Comparison of ENCODE assay signal across 22 cellular contexts in genomic region chr4:113602829-113603228, GRCh38.
A peak's percentile ranks its signal among the peaks of the same experiment; 100 is the strongest.
DNase-seq lines count a peak whose midpoint lies in the region; ATAC-seq and TF ChIP-seq lines count a peak whose summit lies in the region.
"Had no signal": no experiment of that assay in that cellular context is flagged by ENCODE, and none has a peak within 500 bp of the region (broad histone marks: within the 10 kb centered on the region; RNA-seq: fewer than 3 reads in every experiment).

No MANE protein-coding gene starts in this region.

- H3K14ac ChIP-seq in H9 (ENCODE audit: insufficient read depth, low read length) = no peak overlapping the region
- H3K14ac ChIP-seq in mesenchymal stem cell (ENCODE audit: low read length in 2 of 2) = no peak overlapping the region

- H2BK20ac ChIP-seq in H9 (ENCODE audit: low read depth, low read length, poor library complexity, severe bottlenecking) = no peak overlapping the region

- peak overlapping the region in 8 of 11 experiments; percentile 30 to 63 (median 50); a peak in 14 of 22 replicates for H3K4me2 ChIP-seq in BLaER1 treated with 17β-estradiol and CSF1 and Interleukin-3, amounts not matched to agents 10 nM and 100 nM
- H3K4me2 ChIP-seq in H9 (ENCODE audit: insufficient read depth, insufficient read length, low read length) (no peak overlapping the region), mesenchymal stem cell (ENCODE audit: low read length, poor library complexity, severe bottlenecking) (no peak overlapping the region)
- H3K4me2 ChIP-seq: KMS-11 had no signal

- no peaks in the 10 kb centered on the region for H3K27me3 ChIP-seq in BLaER1 treated with 17β-estradiol and CSF1 and Interleukin-3, amounts not matched to agents 10 nM and 100 nM
- H3K27me3 ChIP-seq in H9 (ENCODE audit: insufficient read depth, low read length) (no peaks in the 10 kb centered on the region), mesenchymal stem cell (ENCODE audit: control insufficient read depth in 1 of 2, insufficient read depth in 1 of 2, low read length in 2 of 2) (no peaks in the 10 kb centered on the region)
- H3K27me3 ChIP-seq: BE2C, MG63, Peyer's patch had no signal

- H3K23me2 ChIP-seq in H9 (ENCODE audit: insufficient read length, low read depth, low read length, poor library complexity, severe bottlenecking) = no peaks in the 10 kb centered on the region

- H3T11ph ChIP-seq in H9 (ENCODE audit: low read length) = no peak overlapping the region

- no peaks in the 10 kb centered on the region; a peak in 2 of 5 replicates for H3K9me3 Mint-ChIP-seq in H9

- H3K36me3 ChIP-seq in BLaER1 treated with 17β-estradiol and CSF1 and Interleukin-3, amounts not matched to agents 10 nM and 100 nM = peaks cover 25 to 76% (median 56%) of the 10 kb centered on the region in 11 experiments; a peak in 20 of 22 replicates
- H3K36me3 ChIP-seq in mesenchymal stem cell (ENCODE audit: control insufficient read depth in 1 of 2, insufficient read depth in 2 of 2, low read depth in 1 of 2, low read length in 2 of 2) = peaks cover 5 to 76% of the 10 kb centered on the region in 2 experiments
- H3K36me3 ChIP-seq: BE2C, MG63, Peyer's patch had no signal

- peaks cover 0 to 4% (median 0%) of the 10 kb centered on the region in 3 experiments; a peak in 1 of 7 replicates for H3K36me3 Mint-ChIP-seq in H9 (ENCODE audit: insufficient read depth in 1 of 3, low read depth in 3 of 3)

- H3K79me2 ChIP-seq in H9 (ENCODE audit: insufficient read depth, low read length) = no peaks in the 10 kb centered on the region

- no peak overlapping the region for H3K4ac ChIP-seq in H9 (ENCODE audit: low read depth, low read length)
- H3K4ac ChIP-seq in mesenchymal stem cell (ENCODE audit: low read depth in 1 of 2, low read length in 2 of 2) = no peak overlapping the region

- H4K20me1 ChIP-seq in BLaER1 treated with 17β-estradiol and CSF1 and Interleukin-3, amounts not matched to agents 10 nM and 100 nM = peaks cover 0 to 39% (median 0%) of the 10 kb centered on the region in 11 experiments; a peak in 3 of 22 replicates
- no peaks in the 10 kb centered on the region for H4K20me1 ChIP-seq in H9 (ENCODE audit: control insufficient read depth, insufficient read depth, insufficient read length)

- H3K4me1 Mint-ChIP-seq in H9 = peaks cover 3 to 5% of the 10 kb centered on the region in 2 experiments; a peak in 2 of 4 replicates

- no peak for ATAC-seq in HG03469 (IDR thresholded peaks at IDR 0.05; ENCODE audit: unreplicated experiment)
- ATAC-seq in HG03565 (IDR thresholded peaks at IDR 0.05; ENCODE audit: unreplicated experiment) = no peak
- ATAC-seq in HG03039 (IDR thresholded peaks at IDR 0.05; ENCODE audit: unreplicated experiment) = no peak
- ATAC-seq in HG03342 (IDR thresholded peaks at IDR 0.05; ENCODE audit: unreplicated experiment) = no peak

- no peak overlapping the region for H4K8ac ChIP-seq in H9 (replicated peaks; ENCODE audit: insufficient read length, low read depth, low read length)
- H4K8ac ChIP-seq in mesenchymal stem cell (ENCODE audit: low read length) = no peak overlapping the region

- peak overlapping the region in 2 of 3 experiments; percentile 7 to 78; a peak in 2 of 7 replicates for H3K27ac Mint-ChIP-seq in H9

- H3K27me3 Mint-ChIP-seq in H9 (ENCODE audit: low read depth) = no peaks in the 10 kb centered on the region

- H2BK5ac ChIP-seq in H9 (ENCODE audit: insufficient read length, low read length) = no peak overlapping the region
- H2BK5ac ChIP-seq in mesenchymal stem cell (ENCODE audit: low read depth, low read length, poor library complexity, severe bottlenecking) = no peak overlapping the region

- H3K18ac ChIP-seq in H9 (ENCODE audit: insufficient read length, low read depth, low read length) (no peak overlapping the region), mesenchymal stem cell (ENCODE audit: low read depth in 1 of 2, low read length in 2 of 2) (no peak overlapping the region)

- H2BK15ac ChIP-seq in H9 (ENCODE audit: low read depth, low read length) (no peak overlapping the region), mesenchymal stem cell (ENCODE audit: low read depth, poor library complexity, severe bottlenecking) (no peak overlapping the region)

- DNase-seq in H9 (no peak), SK-N-DZ (ENCODE audit: low spot score) (peak; percentile 2), mesenchymal stem cell (no peak)
- DNase-seq: ACHN, BE2C, DMS 273 treated with DMSO at 0.1 percent for 48 hours, MG63, NCI-H1105, NCI-H187, NCI-H2171, NCI-H446 treated with DMSO at 0.1 percent for 48 hours, NCI-H748 treated with DMSO at 0.1 percent for 48 hours, Peyer's patch, SHP77 treated with DMSO at 0.1 percent for 48 hours had no signal

- H4K5ac ChIP-seq in H9 (ENCODE audit: insufficient read length, low read depth, low read length) = no peak overlapping the region

- no peak overlapping the region for H3K9ac ChIP-seq in BLaER1 treated with 17β-estradiol and CSF1 and Interleukin-3, amounts not matched to agents 10 nM and 100 nM
- no peak overlapping the region for H3K9ac ChIP-seq in H9 (ENCODE audit: extremely low read depth, insufficient read length, low read length)
- no peak overlapping the region for H3K9ac ChIP-seq in mesenchymal stem cell (ENCODE audit: low read length)
- H3K9ac ChIP-seq: KMS-11 had no signal

- H3K79me1 ChIP-seq in H9 (ENCODE audit: insufficient read depth, low read depth, low read length, poor library complexity, severe bottlenecking) (no peaks in the 10 kb centered on the region), mesenchymal stem cell (replicated peaks; ENCODE audit: low read length, poor library complexity, severe bottlenecking) (peaks cover 14% of the 10 kb centered on the region)

- H2AFZ ChIP-seq in H9 (ENCODE audit: low read length) (no peak overlapping the region), mesenchymal stem cell (ENCODE audit: low read depth, low read length) (no peak overlapping the region)

- H3K23ac ChIP-seq in H9 (ENCODE audit: insufficient read length, low read depth, low read length) (no peak overlapping the region), mesenchymal stem cell (ENCODE audit: low read length in 2 of 2) (no peak overlapping the region)

- H2BK120ac ChIP-seq in H9 (ENCODE audit: low read depth, low read length, poor library complexity, severe bottlenecking) = no peak overlapping the region
- H2BK120ac ChIP-seq in mesenchymal stem cell (ENCODE audit: low read depth, low read length) = no peak overlapping the region

- H3K27ac ChIP-seq in BLaER1 treated with 17β-estradiol and CSF1 and Interleukin-3, amounts not matched to agents 10 nM and 100 nM = peak overlapping the region in 4 of 11 experiments; percentile 1 to 39 (median 20); a peak in 4 of 22 replicates
- H3K27ac ChIP-seq in H9 (ENCODE audit: insufficient read length, low read depth, low read length) = no peak overlapping the region
- H3K27ac ChIP-seq in mesenchymal stem cell (ENCODE audit: low read length, poor library complexity, severe bottlenecking) = no peak overlapping the region
- H3K27ac ChIP-seq: HL-60, KMS-11 had no signal

- no CpG with 5 or more reads among the region's 6 CpGs for WGBS in H9 (ENCODE audit: extremely low coverage, insufficient read length, low lambda C conversion rate)
- WGBS in mesenchymal stem cell = 95% methylated on average over 4 of the region's 6 CpGs

- peaks cover 0 to 45% (median 24%) of the 10 kb centered on the region in 11 experiments; a peak in 19 of 22 replicates for H3K9me3 ChIP-seq in BLaER1 treated with 17β-estradiol and CSF1 and Interleukin-3, amounts not matched to agents 10 nM and 100 nM (replicated peaks in 1 of 11)
- H3K9me3 ChIP-seq in H9 (ENCODE audit: control insufficient read depth, low read depth, low read length) (no peaks in the 10 kb centered on the region), mesenchymal stem cell (ENCODE audit: control insufficient read depth, low read length) (no peaks in the 10 kb centered on the region)
- H3K9me3 ChIP-seq: BE2C, HAP-1, MG63, Peyer's patch had no signal

- H2BK12ac ChIP-seq in H9 (ENCODE audit: insufficient read length, low read depth, low read length) (no peak overlapping the region), mesenchymal stem cell (ENCODE audit: low read length in 2 of 2) (no peak overlapping the region)

- no peak overlapping the region for H4K91ac ChIP-seq in H9 (ENCODE audit: insufficient read length, low read depth, low read length)
- no peak overlapping the region for H4K91ac ChIP-seq in mesenchymal stem cell (ENCODE audit: low read length)

- no peak for TF ChIP-seq CTCF in H9 (conservative IDR thresholded peaks at IDR 0.05)

- no peak overlapping the region for H3K4me3 Mint-ChIP-seq in H9

- H2AK5ac ChIP-seq in H9 (ENCODE audit: insufficient read length, low read length) = no peak overlapping the region
- peak overlapping the region; percentile 81 for H2AK5ac ChIP-seq in mesenchymal stem cell (ENCODE audit: low read length, severe bottlenecking)

- H3K4me1 ChIP-seq in BLaER1 treated with 17β-estradiol and CSF1 and Interleukin-3, amounts not matched to agents 10 nM and 100 nM = peaks cover 6 to 11% (median 9%) of the 10 kb centered on the region in 10 experiments; a peak in 19 of 20 replicates
- H3K4me1 ChIP-seq in H9 (ENCODE audit: insufficient read depth, low read length) (no peaks in the 10 kb centered on the region), mesenchymal stem cell (ENCODE audit: control insufficient read depth, insufficient read depth, low read depth, low read length) (no peaks in the 10 kb centered on the region)
- H3K4me1 ChIP-seq: HAP-1 had no signal

- no peak overlapping the region for H3K56ac ChIP-seq in H9 (ENCODE audit: insufficient read length, low read depth, low read length)

- no peak overlapping the region for H3K4me3 ChIP-seq in BLaER1 treated with 17β-estradiol and CSF1 and Interleukin-3, amounts not matched to agents 10 nM and 100 nM
- H3K4me3 ChIP-seq in mesenchymal stem cell (ENCODE audit: insufficient read depth in 1 of 2, low read depth in 1 of 2, low read length in 2 of 2) = no peak overlapping the region
- H3K4me3 ChIP-seq: HAP-1, MG63, Peyer's patch had no signal

Comparison
In these comparisons a context has a peak if more than half of its experiments do, and no peak if none do; other contexts are left out.
1. H3K4me2 ChIP-seq: peak in BLaER1 treated with 17β-estradiol and CSF1 and Interleukin-3, amounts not matched to agents 10 nM and 100 nM (8 of 11); none in H9 (single experiment) and mesenchymal stem cell (single experiment).